In genomic region chr6:36333889-36334288, GRCh38 we compare ENCODE assay signal across 21 cellular contexts. TPM values are rescaled to one million over a fixed set of nuclear protein-coding genes. Genes with fewer than 3 reads are reported as not detected.
A peak's percentile ranks its signal among the peaks of the same experiment; 100 is the strongest.
DNase-seq lines count a peak whose midpoint lies in the region; ATAC-seq, FAIRE-seq and TF ChIP-seq lines count a peak whose summit lies in the region.
"Had no signal": no experiment of that assay in that cellular context is flagged by ENCODE, and none has a peak within 500 bp of the region (broad histone marks: within the 10 kb centered on the region; RNA-seq: fewer than 3 reads in every experiment).

No MANE protein-coding gene starts in this region.

- in situ Hi-C loops in HepG2 (cut with HindIII; ENCODE audit: extremely low pct_ligation_motif_present, low pct_unique_long_range_greater_than_20kb): no loop called here

- FAIRE-seq in HepG2 (lab: Jason Lieb, UNC): no peak
- FAIRE-seq: A549, D721Med had no signal

- peaks cover 30% of the 10 kb centered on the region for H3K4me1 ChIP-seq in HepG2 (ENCODE audit: insufficient read depth, low read length)
- H3K4me1 ChIP-seq in right lobe of liver: no peaks in the 10 kb centered on the region
- H3K4me1 ChIP-seq in ovary (ENCODE audit: insufficient read depth): peaks cover 7% of the 10 kb centered on the region
- H3K4me1 ChIP-seq: A549 had no signal

- no peak overlapping the region for H3K9ac ChIP-seq in HepG2 (ENCODE audit: insufficient read depth, low read depth, low read length)

- no peak overlapping the region for H2AFZ ChIP-seq in HepG2 (ENCODE audit: low read length)

- H3K27me3 ChIP-seq in HepG2 (ENCODE audit: control insufficient read depth in 1 of 2, insufficient read depth in 2 of 2, low read length in 2 of 2): peaks cover 4 to 46% of the 10 kb centered on the region in 2 experiments; a peak in 4 of 5 replicates
- H3K27me3 ChIP-seq in right lobe of liver: no peaks in the 10 kb centered on the region
- no peaks in the 10 kb centered on the region for H3K27me3 ChIP-seq in ovary
- H3K27me3 ChIP-seq: body of pancreas had no signal

- no peak for TF ChIP-seq RAD21 in HepG2 (CRISPR knock-in tag; IDR thresholded peaks at IDR 0.05)

- no peak for TF ChIP-seq POLR2A in HepG2 (IDR thresholded peaks at IDR 0.05; ENCODE audit: insufficient read depth in 1 of 2, low read depth in 2 of 2, low read length in 2 of 2)
- no peak for TF ChIP-seq POLR2A in right lobe of liver (IDR thresholded peaks at IDR 0.05)
- TF ChIP-seq POLR2A in ovary (IDR thresholded peaks at IDR 0.05): no peak

- WGBS in HepG2 (ENCODE audit: low lambda C conversion rate): 76% methylated on average over 13 of the region's 14 CpGs
- WGBS in right lobe of liver (ENCODE audit: insufficient coverage, low coverage, low lambda C conversion rate, missing lambda C conversion rate): 48% methylated on average over 8 of the region's 14 CpGs
- 6 to 10% (median 7%) methylated on average over 14 of the region's 14 CpGs for WGBS in ovary, 3 donors

- no peak overlapping the region for H3K27ac ChIP-seq in HepG2 (ENCODE audit: extremely low read length, insufficient read depth, low read length)
- no peak overlapping the region for H3K27ac ChIP-seq in right lobe of liver
- peak overlapping the region in 1 of 2 donors; percentile 21 for H3K27ac ChIP-seq in ovary
- H3K27ac ChIP-seq: A549 had no signal

- POLR2A ChIA-PET in HepG2 (lab: Yijun Ruan, JAX): interaction anchor here (1.6 kb wide), 1 partner anchor 13 kb away, joined by 4 read pairs; no protein-coding TSS in a partner anchor

- H3K9me3 ChIP-seq in HepG2 (ENCODE audit: low read length) (no peaks in the 10 kb centered on the region), right lobe of liver (no peaks in the 10 kb centered on the region), ovary (no peaks in the 10 kb centered on the region)
- H3K9me3 ChIP-seq: A549, body of pancreas had no signal

- no peak for TF ChIP-seq EP300 in HepG2 (IDR thresholded peaks at IDR 0.05; ENCODE audit: low read depth in 2 of 2, low read length in 2 of 2)
- no peak for TF ChIP-seq EP300 in HepG2 (CRISPR knock-in tag; IDR thresholded peaks at IDR 0.05; ENCODE audit: borderline replicate concordance)
- TF ChIP-seq EP300 in ovary (IDR thresholded peaks at IDR 0.05): no peak

- CTCF ChIA-PET in HepG2 (lab: Yijun Ruan, JAX; ENCODE audit: low intra/inter-chr PET ratio, low total read pairs): no interaction called here

- intact Hi-C loops in HepG2 (cut with micrococcal nuclease; ENCODE audit: unreplicated experiment): loop anchor here (2.0 kb wide), 1 partner anchor 31 kb away; no protein-coding TSS in a partner anchor
- intact Hi-C loops in right lobe of liver (cut with DNase I): no loop called here
- intact Hi-C loops in Right ventricle myocardium superior (cut with DNase I): no loop called here
- intact Hi-C loops in ovary (cut with DNase I): no loop called here

- ATAC-seq in HepG2 (no peak), right lobe of liver (no peak), Right ventricle myocardium superior (ENCODE audit: poor library complexity) (peak; percentile 25)
- ATAC-seq: A549, body of pancreas, SK-N-SH treated with all-trans-retinoic acid at 6 μM for 48 hours had no signal

- H4K20me1 ChIP-seq in HepG2 (ENCODE audit: insufficient read depth, low read length): no peaks in the 10 kb centered on the region

- H3K4me3 ChIP-seq in HepG2 (replicated peaks in 1 of 3; ENCODE audit: insufficient read depth in 1 of 3, low read depth in 2 of 3, low read length in 3 of 3): no peak overlapping the region
- H3K4me3 ChIP-seq in right lobe of liver: no peak overlapping the region
- no peak overlapping the region for H3K4me3 ChIP-seq in ovary
- H3K4me3 ChIP-seq: A549, body of pancreas had no signal

- H3K4me2 ChIP-seq in HepG2 (ENCODE audit: low read depth, low read length): no peak overlapping the region; the same call in 1 of the 2 replicates
- H3K4me2 ChIP-seq: A549 had no signal

- DNase-seq in HepG2 (ENCODE audit: low spot score) (no peak), right lobe of liver (no peak), Right ventricle myocardium superior (no peak), ovary (peak in 4 of 5 donors; percentile 38 to 60 (median 54)), SK-N-DZ (ENCODE audit: low spot score) (no peak), C1 segment of cervical spinal cord (lab: John Stamatoyannopoulos, UW) (no peak), midbrain (lab: John Stamatoyannopoulos, UW) (no peak)
- DNase-seq in stimulated activated CD8-positive, alpha-beta memory T cell treated with anti-CD3 and anti-CD28 coated beads, Interleukin-4, amount 100 ng/mL, for 48 hours: no peak
- DNase-seq: activated CD8-positive, alpha-beta memory T cell treated with anti-CD3 and anti-CD28 coated beads for 24 hours; activated effector memory CD4-positive, alpha-beta T cell treated with anti-CD3 and anti-CD28 coated beads, Interleukin-2, amount 50 U/mL, for 16 hours; body of pancreas; effector memory CD4-positive, alpha-beta T cell; IMR-90; mammary epithelial cell; NCI-H1048; trophoblast cell had no signal

- no peaks in the 10 kb centered on the region for H3K79me2 ChIP-seq in HepG2 (ENCODE audit: insufficient read depth, low read length)

- BruUV-seq in HepG2 (replicated peaks; lab: Mats Ljungman, UMichigan): no TSS peak

- H3K36me3 ChIP-seq in HepG2 (replicated peaks in 1 of 2; ENCODE audit: control insufficient read depth in 1 of 2, insufficient read depth in 2 of 2, low read length in 2 of 2) (no peaks in the 10 kb centered on the region; a peak in 1 of 5 replicates), right lobe of liver (no peaks in the 10 kb centered on the region), ovary (no peaks in the 10 kb centered on the region)

- TF ChIP-seq CTCF in HepG2 (CRISPR knock-in tag; IDR thresholded peaks at IDR 0.05): no peak
- TF ChIP-seq CTCF in right lobe of liver (IDR thresholded peaks at IDR 0.05): no peak
- TF ChIP-seq CTCF in ovary (IDR thresholded peaks at IDR 0.05): no peak

RNA-seq across cellular contexts. Expression of gene BNIP5, which starts 2.8 kb away (rescaled TPM):
- not detected in 2 replicates for total RNA-seq in HepG2 (2016; rRNA removed; fragmentation: Illumina TruSeq; extraction: Trizol)
- total RNA-seq in HepG2 (2016; cell fraction: cytosol; rRNA removed; fragmentation: Illumina TruSeq; extraction: Trizol; ENCODE audit: low read depth): not detected in 2 replicates
- not detected in 2 replicates for total RNA-seq in HepG2 (2016; cell fraction: insoluble cytoplasmic fraction; rRNA removed; fragmentation: Illumina TruSeq; extraction: Trizol)
- total RNA-seq in HepG2 (2016; cell fraction: membrane; rRNA removed; fragmentation: Illumina TruSeq; extraction: Trizol): not detected in 2 replicates
- total RNA-seq in HepG2 (2016; cell fraction: nucleus; rRNA removed; fragmentation: Illumina TruSeq; extraction: Trizol): not detected in 2 replicates
- 0.01 TPM in 1 of 2 replicates, not detected in the other for polyA plus RNA-seq in HepG2 (2011; rRNA removed)
- polyA plus RNA-seq in HepG2 (2011; cell fraction: cytosol; rRNA removed): not detected in 2 replicates
- polyA plus RNA-seq in HepG2 (2011; cell fraction: nucleus; rRNA removed): 0.03 TPM in 1 of 2 replicates, not detected in the other
- not detected in 2 replicates for polyA plus RNA-seq in HepG2 (2012)
- not detected in 2 replicates for polyA plus RNA-seq in HepG2 (2016; cell fraction: cytosol; fragmentation: Illumina TruSeq; extraction: Trizol; ENCODE audit: low read depth)
- polyA plus RNA-seq in HepG2 (2016; cell fraction: insoluble cytoplasmic fraction; fragmentation: Illumina TruSeq; extraction: Trizol; ENCODE audit: low read depth): not detected in 2 replicates
- not detected in 2 replicates for polyA plus RNA-seq in HepG2 (2016; cell fraction: membrane; fragmentation: Illumina TruSeq; extraction: Trizol; ENCODE audit: low read depth)
- polyA plus RNA-seq in HepG2 (2016; cell fraction: nucleus; fragmentation: Illumina TruSeq; extraction: Trizol; ENCODE audit: insufficient read depth, low read depth): not detected in 2 replicates
- polyA minus RNA-seq in HepG2 (2011; rRNA and poly(A)+ RNA removed; ENCODE audit: low replicate concordance): 0.16 TPM in 1 of 2 replicates, not detected in the other
- not detected in 2 replicates for polyA minus RNA-seq in HepG2 (2011; cell fraction: cytosol; rRNA and poly(A)+ RNA removed)
- not detected in 2 replicates for polyA minus RNA-seq in HepG2 (2011; cell fraction: nucleus; rRNA and poly(A)+ RNA removed)
- total RNA-seq in right lobe of liver: not detected
- not detected for total RNA-seq in Right ventricle myocardium superior
- 1 to 10 TPM in 1 of 7 donors, under 1 TPM in 3, not detected in 3; 0.05 to 1.4 (median 0.18) TPM for total RNA-seq in ovary
- under 1 TPM in 1 of 2 donors, not detected in 1; 0.01 TPM for polyA plus RNA-seq in ovary
- 0.84 and 0.87 TPM in 2 replicates for polyA plus RNA-seq in SK-N-DZ (2014; cell fraction: cytosol; rRNA removed)
- 0.09 and 0.62 TPM in 2 replicates for polyA plus RNA-seq in SK-N-DZ (2014; cell fraction: nucleus; rRNA removed)
- total RNA-seq: fibroblast of villous mesenchyme, IMR-90, mammary epithelial cell, osteocyte had no signal
- polyA plus RNA-seq: A549, IMR-90, mammary epithelial cell had no signal

RNA-seq across cellular contexts. Expression of gene ETV7, which starts 53.6 kb away (rescaled TPM):
- total RNA-seq in HepG2 (2016; rRNA removed; fragmentation: Illumina TruSeq; extraction: Trizol) (not detected in 2 replicates), right lobe of liver (1 to 10 TPM in 1 of 6 experiments, under 1 TPM in 4, not detected in 1; 0.19 to 4.6 (median 0.55) TPM), Right ventricle myocardium superior (not detected), ovary (1 to 10 TPM; 1.3 to 3.7 (median 2.1) TPM)
- not detected in 2 replicates for total RNA-seq in HepG2 (2016; cell fraction: cytosol; rRNA removed; fragmentation: Illumina TruSeq; extraction: Trizol; ENCODE audit: low read depth)
- not detected in 2 replicates for total RNA-seq in HepG2 (2016; cell fraction: insoluble cytoplasmic fraction; rRNA removed; fragmentation: Illumina TruSeq; extraction: Trizol)
- not detected in 2 replicates for total RNA-seq in HepG2 (2016; cell fraction: membrane; rRNA removed; fragmentation: Illumina TruSeq; extraction: Trizol)
- total RNA-seq in HepG2 (2016; cell fraction: nucleus; rRNA removed; fragmentation: Illumina TruSeq; extraction: Trizol): not detected in 2 replicates
- polyA plus RNA-seq in HepG2 (2011; rRNA removed) (not detected in 2 replicates), ovary (1 to 10 TPM; 1.1 to 1.2 TPM)
- not detected in 2 replicates for polyA plus RNA-seq in HepG2 (2011; cell fraction: cytosol; rRNA removed)
- polyA plus RNA-seq in HepG2 (2011; cell fraction: nucleus; rRNA removed): not detected in 2 replicates
- polyA plus RNA-seq in HepG2 (2012): 0.09 TPM in 1 of 2 replicates, not detected in the other
- not detected in 2 replicates for polyA plus RNA-seq in HepG2 (2016; cell fraction: cytosol; fragmentation: Illumina TruSeq; extraction: Trizol; ENCODE audit: low read depth)
- polyA plus RNA-seq in HepG2 (2016; cell fraction: insoluble cytoplasmic fraction; fragmentation: Illumina TruSeq; extraction: Trizol; ENCODE audit: low read depth): not detected in 2 replicates
- polyA plus RNA-seq in HepG2 (2016; cell fraction: membrane; fragmentation: Illumina TruSeq; extraction: Trizol; ENCODE audit: low read depth): not detected in 2 replicates
- polyA plus RNA-seq in HepG2 (2016; cell fraction: nucleus; fragmentation: Illumina TruSeq; extraction: Trizol; ENCODE audit: insufficient read depth, low read depth): not detected in 2 replicates
- polyA minus RNA-seq in HepG2 (2011; rRNA and poly(A)+ RNA removed; ENCODE audit: low replicate concordance): not detected in 2 replicates
- not detected in 2 replicates for polyA minus RNA-seq in HepG2 (2011; cell fraction: cytosol; rRNA and poly(A)+ RNA removed)
- polyA minus RNA-seq in HepG2 (2011; cell fraction: nucleus; rRNA and poly(A)+ RNA removed): not detected in 2 replicates
- not detected in 2 replicates for polyA plus RNA-seq in SK-N-DZ (2014; cell fraction: cytosol; rRNA removed)
- polyA plus RNA-seq in SK-N-DZ (2014; cell fraction: nucleus; rRNA removed): 0.83 TPM in 1 of 2 replicates, not detected in the other

Comparison
In these comparisons a context has a peak if more than half of its experiments do, and no peak if none do; other contexts are left out.
1. DNase-seq: peak in ovary (4 of 5); none in HepG2 (single experiment), right lobe of liver (0 of 3), Right ventricle myocardium superior (single experiment), SK-N-DZ (single experiment), C1 segment of cervical spinal cord (0 of 14), midbrain (single experiment) and stimulated activated CD8-positive, alpha-beta memory T cell treated with anti-CD3 and anti-CD28 coated beads, Interleukin-4, amount 100 ng/mL, for 48 hours (single experiment).